ENCODE assay signal across 9 cellular contexts in the genomic region with DNA sequence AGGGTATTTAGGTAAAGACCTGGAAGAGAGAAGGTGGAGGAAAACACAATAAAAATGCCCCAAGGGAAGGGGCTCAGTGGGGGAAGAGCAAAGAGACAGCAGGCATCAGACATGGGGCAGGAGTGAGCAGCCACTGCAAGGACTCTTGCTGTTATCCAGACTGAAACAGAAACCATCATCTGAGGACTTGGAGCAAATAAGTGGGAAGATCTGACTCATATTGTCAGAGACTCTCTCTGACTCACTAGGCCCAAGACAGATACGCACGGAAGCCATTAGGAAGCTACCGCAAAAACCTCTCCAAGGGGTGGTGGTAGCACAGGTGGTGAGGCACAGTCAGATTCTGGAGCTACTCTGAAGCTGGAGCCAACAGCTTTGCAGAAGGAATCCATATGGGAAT.
A peak's percentile ranks its signal among the peaks of the same experiment; 100 is the strongest.
DNase-seq lines count a peak whose midpoint lies in the region; ATAC-seq, FAIRE-seq and TF ChIP-seq lines count a peak whose summit lies in the region.
"Had no signal": no experiment of that assay in that cellular context is flagged by ENCODE, and none has a peak within 500 bp of the region (broad histone marks: within the 10 kb centered on the region; RNA-seq: fewer than 3 reads in every experiment).

No MANE protein-coding gene starts in this region.

- no peak for TF ChIP-seq POLR2A in H54 (IDR thresholded peaks at IDR 0.05; ENCODE audit: low read depth, low read length)

- H3K27ac ChIP-seq in CD8-positive, alpha-beta memory T cell (ENCODE audit: low read depth, low read length), result no peak overlapping the region

- CTCF ChIA-PET in CD8-positive, alpha-beta memory T cell (lab: Charles Lee), result no interaction called here

- H3K36me3 ChIP-seq in CD8-positive, alpha-beta memory T cell (ENCODE audit: insufficient read depth, low read length), result no peaks in the 10 kb centered on the region

- H3K9me3 Mint-ChIP-seq in CD8-positive, alpha-beta memory T cell, result no peaks in the 10 kb centered on the region
- H3K9me3 Mint-ChIP-seq: neural crest cell had no signal

- DNase-seq in H54 (ENCODE audit: insufficient read length, low spot score) (peak; percentile 60), RCC 7860 (ENCODE audit: low spot score) (peak; percentile 89), epithelial cell of proximal tubule (ENCODE audit: low read depth) (peak; percentile 29), posterior cingulate gyrus (no peak), NCI-H1417 treated with DMSO at 0.1 percent for 48 hours (lab: John Stamatoyannopoulos, UW) (no peak)
- DNase-seq in stimulated activated CD8-positive, alpha-beta memory T cell treated with anti-CD3 and anti-CD28 coated beads, Interleukin-15, amount 100 ng/mL, for 48 hours (ENCODE audit: low read depth in 2 of 2), result peak; percentile 37 to 39
- no peak for DNase-seq in CD8-positive, alpha-beta memory T cell

- H3K9me3 ChIP-seq in CD8-positive, alpha-beta memory T cell (ENCODE audit: low read length), result no peaks in the 10 kb centered on the region

- no peaks in the 10 kb centered on the region for H3K27me3 ChIP-seq in CD8-positive, alpha-beta memory T cell (ENCODE audit: insufficient read depth, low read length, poor library complexity, severe bottlenecking)

- peaks cover 0 to 4% (median 3%) of the 10 kb centered on the region in 3 donors for H3K4me1 Mint-ChIP-seq in CD8-positive, alpha-beta memory T cell
- H3K4me1 Mint-ChIP-seq: neural crest cell had no signal

- intact Hi-C loops in posterior cingulate gyrus (cut with DNase I), result no loop called here

- no peak for ATAC-seq in HG03460 (IDR thresholded peaks at IDR 0.05; ENCODE audit: unreplicated experiment)

- no peak for TF ChIP-seq CTCF in epithelial cell of proximal tubule (conservative IDR thresholded peaks at IDR 0.05; ENCODE audit: low read depth, low read length)

- FAIRE-seq in H54 (lab: Jason Lieb, UNC) (peak; percentile 89), RCC 7860 (lab: Jason Lieb, UNC) (peak; percentile 95)

- no peaks in the 10 kb centered on the region for H3K27me3 Mint-ChIP-seq in CD8-positive, alpha-beta memory T cell

- H3K4me3 ChIP-seq in epithelial cell of proximal tubule (ENCODE audit: low read depth, low read length), result no peak overlapping the region
- H3K4me3 ChIP-seq in CD8-positive, alpha-beta memory T cell (ENCODE audit: low read length), result no peak overlapping the region

- POLR2A ChIA-PET in CD8-positive, alpha-beta memory T cell (lab: Charles Lee), result no interaction called here

- peaks cover 6 to 25% (median 18%) of the 10 kb centered on the region in 3 donors for H3K36me3 Mint-ChIP-seq in CD8-positive, alpha-beta memory T cell

- H3K4me3 Mint-ChIP-seq in CD8-positive, alpha-beta memory T cell, result no peak overlapping the region
- H3K4me3 Mint-ChIP-seq: neural crest cell had no signal

- H3K27ac Mint-ChIP-seq in CD8-positive, alpha-beta memory T cell, result no peak overlapping the region

- H3K4me1 ChIP-seq in CD8-positive, alpha-beta memory T cell (ENCODE audit: insufficient read depth, low read length), result no peaks in the 10 kb centered on the region

Comparison
In these comparisons a context has a peak if more than half of its experiments do, and no peak if none do; other contexts are left out.
1. DNase-seq: peak in H54 (single experiment), RCC 7860 (single experiment), epithelial cell of proximal tubule (single experiment) and stimulated activated CD8-positive, alpha-beta memory T cell treated with anti-CD3 and anti-CD28 coated beads, Interleukin-15, amount 100 ng/mL, for 48 hours (2 of 2); none in posterior cingulate gyrus (0 of 10), CD8-positive, alpha-beta memory T cell (0 of 5) and NCI-H1417 treated with DMSO at 0.1 percent for 48 hours (single experiment).